ENCODE assay signal across 19 cellular contexts in the genomic region with DNA sequence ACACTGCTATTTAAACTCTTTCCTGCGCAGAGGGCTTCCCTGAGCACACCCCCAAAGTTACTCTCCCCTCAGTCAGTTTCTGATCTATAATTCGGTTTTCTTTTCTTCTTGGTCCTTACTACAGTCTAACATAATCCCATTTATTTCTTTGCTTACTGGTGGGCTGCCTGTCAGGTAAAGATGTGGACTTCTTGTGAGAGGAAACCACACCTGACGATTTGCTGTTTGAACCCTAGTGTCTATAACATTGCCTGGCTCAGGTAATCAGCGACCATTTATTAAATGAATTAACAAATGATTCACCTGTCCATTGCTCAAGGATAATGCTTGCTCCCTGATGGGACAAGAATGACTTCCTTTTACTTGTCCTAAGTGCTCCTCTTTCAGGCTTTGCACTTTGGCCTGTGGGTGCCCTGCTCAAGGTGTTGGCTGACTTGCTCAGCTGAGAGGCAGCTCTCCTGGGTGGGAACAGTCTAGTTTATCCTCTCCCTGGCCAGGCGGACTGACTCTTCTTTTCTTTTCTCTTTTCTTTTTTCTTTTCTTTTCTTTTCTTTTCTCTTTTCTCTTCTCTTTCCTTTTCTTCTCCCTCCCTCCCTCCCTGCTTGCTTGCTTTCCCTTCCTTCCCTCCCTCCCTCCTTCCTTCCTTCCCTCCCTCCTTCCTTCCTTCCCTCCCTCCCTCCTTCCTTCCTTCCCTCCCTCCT.
A peak's percentile ranks its signal among the peaks of the same experiment; 100 is the strongest.
DNase-seq lines count a peak whose midpoint lies in the region; ATAC-seq, FAIRE-seq and TF ChIP-seq lines count a peak whose summit lies in the region.
"Had no signal": no experiment of that assay in that cellular context is flagged by ENCODE, and none has a peak within 500 bp of the region (broad histone marks: within the 10 kb centered on the region; RNA-seq: fewer than 3 reads in every experiment).

No MANE protein-coding gene starts in this region.

- no peak for FAIRE-seq in GM12878 (lab: Jason Lieb, UNC)
- FAIRE-seq: A204.1, GM12891 had no signal

- no peak for ATAC-seq in GM12878
- ATAC-seq: left ventricle myocardium superior had no signal

- H3K36me3 ChIP-seq in GM12878 (ENCODE audit: control insufficient read depth in 2 of 2, insufficient read depth in 2 of 2, low read length in 1 of 2) (no peaks in the 10 kb centered on the region), left ventricle myocardium inferior (no peaks in the 10 kb centered on the region), tibial artery (no peaks in the 10 kb centered on the region)
- H3K36me3 ChIP-seq: ascending aorta, uterus had no signal

- RAD21 ChIA-PET in GM12878 (lab: Charles Lee; ENCODE audit: unreplicated experiment), result interaction anchor here (0.6 to 0.9 kb wide), 5 partner anchors 10 to 108 kb away, joined by 3 read pairs; no protein-coding TSS in a partner anchor

- H3K9me3 Mint-ChIP-seq in T-helper 2 cell treated with Interferon-gamma antibody and Interleukin-4, amounts not matched to agents 5 μg/mL and 100 μg/mL, for 36 hours, result peaks cover 15% of the 10 kb centered on the region
- H3K9me3 Mint-ChIP-seq in neural crest cell, result no peaks in the 10 kb centered on the region

- H3K9ac ChIP-seq in GM12878 (ENCODE audit: control insufficient read depth, insufficient read depth, low read length), result no peak overlapping the region

- CTCF ChIA-PET in GM12878 (lab: Yijun Ruan, JAX), result interaction anchor here (0.8 kb wide), 1 partner anchor 28 kb away, joined by 4 read pairs; no protein-coding TSS in a partner anchor

- H3K9me3 ChIP-seq in GM12878 (replicated peaks; ENCODE audit: control insufficient read depth, insufficient read depth, low read length) (no peaks in the 10 kb centered on the region; the same call in none of the 3 replicates), left ventricle myocardium inferior (replicated peaks) (no peaks in the 10 kb centered on the region), tibial artery (no peaks in the 10 kb centered on the region)
- H3K9me3 ChIP-seq: ascending aorta, uterus had no signal

- H3K27me3 Mint-ChIP-seq in T-helper 2 cell treated with Interferon-gamma antibody and Interleukin-4, amounts not matched to agents 5 μg/mL and 100 μg/mL, for 36 hours (ENCODE audit: low read depth), result no peaks in the 10 kb centered on the region
- H3K27me3 Mint-ChIP-seq in neural crest cell (ENCODE audit: low read depth), result no peaks in the 10 kb centered on the region

- H3K27me3 ChIP-seq in GM12878 (replicated peaks in 1 of 2; ENCODE audit: control insufficient read depth in 2 of 2, insufficient read depth in 2 of 2, low read length in 1 of 2) (no peaks in the 10 kb centered on the region), left ventricle myocardium inferior (ENCODE audit: low read depth) (no peaks in the 10 kb centered on the region), tibial artery (no peaks in the 10 kb centered on the region)
- H3K27me3 ChIP-seq: ascending aorta, uterus had no signal

- no peak for TF ChIP-seq CTCF in GM12878 (IDR thresholded peaks at IDR 0.05 in 2 of 3, conservative IDR thresholded peaks at IDR 0.05 in 1 of 3; ENCODE audit: control insufficient read depth in 2 of 3, extremely low read depth in 1 of 3, insufficient read depth in 1 of 3, low read depth in 3 of 3, low read length in 3 of 3)
- TF ChIP-seq CTCF in neural crest cell (conservative IDR thresholded peaks at IDR 0.05), result no peak
- no peak for TF ChIP-seq CTCF in left ventricle myocardium inferior (IDR thresholded peaks at IDR 0.05; ENCODE audit: borderline replicate concordance)
- no peak for TF ChIP-seq CTCF in tibial artery (IDR thresholded peaks at IDR 0.05)

- H3K4me2 ChIP-seq in GM12878 (ENCODE audit: control insufficient read depth, insufficient read depth), result no peak overlapping the region

- TF ChIP-seq EP300 in GM12878 (IDR thresholded peaks at IDR 0.05; ENCODE audit: borderline replicate concordance in 1 of 2, control insufficient read depth in 1 of 2, low read depth in 2 of 2, low read length in 2 of 2), result no peak

- H3K4me1 Mint-ChIP-seq in T-helper 2 cell treated with Interferon-gamma antibody and Interleukin-4, amounts not matched to agents 5 μg/mL and 100 μg/mL, for 36 hours (ENCODE audit: low read depth), result peaks cover 52% of the 10 kb centered on the region
- peaks cover 4% of the 10 kb centered on the region for H3K4me1 Mint-ChIP-seq in neural crest cell

- H3K4me1 ChIP-seq in GM12878 (ENCODE audit: control insufficient read depth, insufficient read depth, low read length), result peaks cover 52% of the 10 kb centered on the region
- H3K4me1 ChIP-seq in left ventricle myocardium inferior, result no peaks in the 10 kb centered on the region
- H3K4me1 ChIP-seq in tibial artery, result no peaks in the 10 kb centered on the region
- H3K4me1 ChIP-seq: ascending aorta, uterus had no signal

- 83% methylated on average over 5 of the region's 5 CpGs for WGBS in GM12878 (ENCODE audit: insufficient coverage, insufficient replicate concordance, low lambda C conversion rate, missing lambda C conversion rate)

- H3K36me3 Mint-ChIP-seq in T-helper 2 cell treated with Interferon-gamma antibody and Interleukin-4, amounts not matched to agents 5 μg/mL and 100 μg/mL, for 36 hours (ENCODE audit: low read depth), result peaks cover 13% of the 10 kb centered on the region
- H3K36me3 Mint-ChIP-seq in neural crest cell (ENCODE audit: low read depth), result no peaks in the 10 kb centered on the region

- intact Hi-C loops in GM12878 (cut with micrococcal nuclease; ENCODE audit: unreplicated experiment) (no loop called here), left ventricle myocardium inferior (cut with micrococcal nuclease) (no loop called here), tibial artery (cut with DNase I; ENCODE audit: low total_unique reads) (no loop called here)

- POLR2A ChIA-PET in GM12878 (lab: Charles Lee), result interaction anchor here (0.6 kb wide), 1 partner anchor 119 kb away, joined by 3 read pairs; no protein-coding TSS in a partner anchor

- H3K27ac ChIP-seq in GM12878 (ENCODE audit: control insufficient read depth, insufficient read depth), result no peak overlapping the region
- H3K27ac ChIP-seq in left ventricle myocardium inferior (replicated peaks), result no peak overlapping the region
- H3K27ac ChIP-seq in tibial artery, result no peak overlapping the region
- H3K27ac ChIP-seq: ascending aorta, coronary artery, uterus had no signal

- TF ChIP-seq POLR2A in GM12878 (IDR thresholded peaks at IDR 0.05; ENCODE audit: low read depth, low read length), result no peak

- SMC1A ChIA-PET in GM12878 (lab: Charles Lee; ENCODE audit: uncharacterized antibody, unreplicated experiment), result interaction anchor here (1.5 to 2.0 kb wide), 4 partner anchors 29 to 101 kb away, joined by 3 to 7 read pairs (median 4); no protein-coding TSS in a partner anchor

- H3K4me3 Mint-ChIP-seq in T-helper 2 cell treated with Interferon-gamma antibody and Interleukin-4, amounts not matched to agents 5 μg/mL and 100 μg/mL, for 36 hours, result no peak overlapping the region
- H3K4me3 Mint-ChIP-seq in neural crest cell, result no peak overlapping the region

- no peaks in the 10 kb centered on the region for H4K20me1 ChIP-seq in GM12878 (ENCODE audit: control insufficient read depth, insufficient read depth)

- no peak overlapping the region for H3K4me3 ChIP-seq in GM12878
- H3K4me3 ChIP-seq in left ventricle myocardium inferior, result no peak overlapping the region
- no peak overlapping the region for H3K4me3 ChIP-seq in tibial artery
- H3K4me3 ChIP-seq: ascending aorta, coronary artery, uterus had no signal

- H3K79me2 ChIP-seq in GM12878 (ENCODE audit: control insufficient read depth, insufficient read depth, low read length), result no peaks in the 10 kb centered on the region

- no peak overlapping the region for H2AFZ ChIP-seq in GM12878 (ENCODE audit: control insufficient read depth, low read depth, low read length)

- DNase-seq in T-helper 2 cell treated with Interferon-gamma antibody and Interleukin-4, amounts not matched to agents 5 μg/mL and 100 μg/mL, for 36 hours (ENCODE audit: low spot score), result no peak
- DNase-seq in T-helper 2 cell (no peak), LoVo (ENCODE audit: low spot score) (peak; percentile 53), GM12878 (ENCODE audit: low read depth, low spot score) (no peak), neural crest cell (ENCODE audit: low read depth, low spot score) (no peak), left ventricle myocardium inferior (no peak), SK-N-DZ (ENCODE audit: low spot score) (no peak), tibial artery (no peak)
- DNase-seq: activated CD4-positive, alpha-beta T cell treated with anti-CD3 and anti-CD28 coated beads for 4 hours; foreskin melanocyte; left ventricle myocardium superior; NCI-H1436; NK-92 treated with Interleukin-12 subunit alpha and Interleukin-12 subunit beta, amount 100 ng/mL, for 24 hours; SHP77; uterus had no signal

- no TSS peak for BruUV-seq in GM12878 (replicated peaks; lab: Mats Ljungman, UMichigan)

- in situ Hi-C loops in GM12878 (cut with MboI), result no loop called here

- no peak for TF ChIP-seq RAD21 in GM12878 (IDR thresholded peaks at IDR 0.05; ENCODE audit: insufficient read depth, low read depth, low read length)

- peak overlapping the region; percentile 77 for H3K27ac Mint-ChIP-seq in T-helper 2 cell treated with Interferon-gamma antibody and Interleukin-4, amounts not matched to agents 5 μg/mL and 100 μg/mL, for 36 hours
- H3K27ac Mint-ChIP-seq in neural crest cell (ENCODE audit: unreplicated experiment), result peak overlapping the region; percentile 76

TF ChIP-seq in GM12878, 131 proteins besides CTCF, POLR2A, EP300 and RAD21:
- no peak for TF ChIP-seq KDM1A (IDR thresholded peaks at IDR 0.05; ENCODE audit: borderline replicate concordance)
- TF ChIP-seq ETV6 (conservative IDR thresholded peaks at IDR 0.05 in 1 of 2, IDR thresholded peaks at IDR 0.05 in 1 of 2; ENCODE audit: borderline replicate concordance in 1 of 2, low read depth in 1 of 2), result peak in 1 of 2 experiments; percentile 96; a peak in 3 of 4 replicates
- TF ChIP-seq CBFB (IDR thresholded peaks at IDR 0.05; ENCODE audit: low read depth), result no peak
- no peak for TF ChIP-seq SMAD1 (IDR thresholded peaks at IDR 0.05; ENCODE audit: low read depth, partially characterized antibody)
- no peak for TF ChIP-seq TCF3 (IDR thresholded peaks at IDR 0.05; ENCODE audit: borderline replicate concordance, insufficient read depth, low read depth, low read length)
- no peak for TF ChIP-seq RELA (IDR thresholded peaks at IDR 0.05; ENCODE audit: borderline replicate concordance, partially characterized antibody)
- no peak for TF ChIP-seq MEF2B (IDR thresholded peaks at IDR 0.05; ENCODE audit: partially characterized antibody, poor library complexity, severe bottlenecking)
- TF ChIP-seq CHD2 (IDR thresholded peaks at IDR 0.05; ENCODE audit: borderline replicate concordance, low read depth, low read length), result no peak
- TF ChIP-seq NFXL1 (IDR thresholded peaks at IDR 0.05; ENCODE audit: borderline replicate concordance), result peak; percentile 79; the same call in 1 of the 2 replicates
- TF ChIP-seq BCL11A (IDR thresholded peaks at IDR 0.05; ENCODE audit: low read depth, low read length), result no peak
